In genomic region chr11:57464343-57465181, GRCh38 we compare ENCODE assay signal across 1 cellular context.
TF ChIP-seq lines count a peak whose summit lies in the region.

No MANE protein-coding gene starts in this region.

TF ChIP-seq in GM23338, 12 proteins besides CTCF, POLR2A, EP300 and RAD21:
- no peak for TF ChIP-seq ETS1 (IDR thresholded peaks at IDR 0.05)
- no peak for TF ChIP-seq ZNF331 (CRISPR knock-in tag; IDR thresholded peaks at IDR 0.05; ENCODE audit: low read depth)
- no peak for TF ChIP-seq EZH2phosphoT487 (IDR thresholded peaks at IDR 0.05; ENCODE audit: unreplicated experiment)
- no peak for TF ChIP-seq CREB1 (CRISPR knock-in tag; IDR thresholded peaks at IDR 0.05; ENCODE audit: low read depth)
- TF ChIP-seq ZNF462 (CRISPR knock-in tag; IDR thresholded peaks at IDR 0.05) = no peak
- no peak for TF ChIP-seq STAT1 (IDR thresholded peaks at IDR 0.05; ENCODE audit: unreplicated experiment)
- TF ChIP-seq POLR2AphosphoS5 (IDR thresholded peaks at IDR 0.05; ENCODE audit: low read depth) = no peak
- TF ChIP-seq NANOG (IDR thresholded peaks at IDR 0.05; ENCODE audit: borderline replicate concordance) = no peak
- TF ChIP-seq ZNF114 (CRISPR knock-in tag; IDR thresholded peaks at IDR 0.05) = no peak
- TF ChIP-seq JUNB (IDR thresholded peaks at IDR 0.05; ENCODE audit: unreplicated experiment) = no peak
